ENCODE assay signal across 17 cellular contexts in genomic region chrX:1609311-1609710, GRCh38. TPM values are rescaled to one million over a fixed set of nuclear protein-coding genes. Genes with fewer than 3 reads are reported as not detected.
"Had no signal": no experiment of that assay in that cellular context is flagged by ENCODE, and none has a peak within 500 bp of the region (broad histone marks: within the 10 kb centered on the region; RNA-seq: fewer than 3 reads in every experiment).

No MANE protein-coding gene starts in this region.

- H3K4me1 ChIP-seq: esophagus squamous epithelium, sigmoid colon, testis had no signal

- H3K27me3 ChIP-seq: esophagus squamous epithelium, sigmoid colon, testis had no signal

- H3K27ac ChIP-seq: esophagus squamous epithelium, sigmoid colon, testis had no signal

- H3K4me3 Mint-ChIP-seq: immature natural killer cell; natural killer cell; stimulated activated naive CD8-positive, alpha-beta T cell treated with anti-CD3 and anti-CD28 coated beads, Interleukin-15, Interleukin-2, amounts not matched to agents 100 ng/mL and 50 ng/mL, for 24 hours; T-cell; WTC11 had no signal

- ATAC-seq: mucosa of descending colon had no signal

- H3K9me3 Mint-ChIP-seq: immature natural killer cell; natural killer cell; stimulated activated naive CD8-positive, alpha-beta T cell treated with anti-CD3 and anti-CD28 coated beads, Interleukin-15, Interleukin-2, amounts not matched to agents 100 ng/mL and 50 ng/mL, for 24 hours; T-cell; WTC11 had no signal

- H3K4me3 ChIP-seq: esophagus squamous epithelium, mucosa of descending colon, sigmoid colon, testis had no signal

- DNase-seq: activated CD4-positive, alpha-beta T cell treated with anti-CD3 and anti-CD28 coated beads for 48 hours; activated effector memory CD4-positive, alpha-beta T cell treated with Interleukin-2 at 50 U/mL for 16 hours; esophagus squamous epithelium; foreskin fibroblast; glutamatergic neuron; immature natural killer cell; mucosa of descending colon; natural killer cell; sigmoid colon; stimulated activated CD4-positive, alpha-beta T cell treated with anti-CD3 and anti-CD28 coated beads, Interleukin-2, amount 100 ng/mL, for 24 hours; T-cell; testis had no signal

- H3K36me3 Mint-ChIP-seq: natural killer cell had no signal

- H3K27me3 Mint-ChIP-seq: stimulated activated naive CD8-positive, alpha-beta T cell treated with anti-CD3 and anti-CD28 coated beads, Interleukin-15, Interleukin-2, amounts not matched to agents 100 ng/mL and 50 ng/mL, for 24 hours; T-cell had no signal

- H3K27ac Mint-ChIP-seq: natural killer cell; stimulated activated naive CD8-positive, alpha-beta T cell treated with anti-CD3 and anti-CD28 coated beads, Interleukin-15, Interleukin-2, amounts not matched to agents 100 ng/mL and 50 ng/mL, for 24 hours; WTC11 had no signal

- H3K4me1 Mint-ChIP-seq: immature natural killer cell, WTC11 had no signal

- H3K9me3 ChIP-seq: esophagus squamous epithelium, mucosa of descending colon, sigmoid colon, testis had no signal

RNA-seq across cellular contexts. Expression of gene ASMT, which starts 5.5 kb away (rescaled TPM):
- total RNA-seq: astrocyte, esophagus squamous epithelium, osteocyte, pulmonary artery endothelial cell, sigmoid colon had no signal
- polyA plus RNA-seq: immature natural killer cell had no signal
